Comparison of ENCODE assay signal across 8 cellular contexts in genomic region chr22:37633693-37634504, GRCh38. TPM values are rescaled to one million over a fixed set of nuclear protein-coding genes. Genes with fewer than 3 reads are reported as not detected.
DNase-seq lines count a peak whose midpoint lies in the region; ATAC-seq, FAIRE-seq and TF ChIP-seq lines count a peak whose summit lies in the region.

No MANE protein-coding gene starts in this region.

- peak overlapping the region; percentile 72 for H3K4me3 Mint-ChIP-seq in T-helper 2 cell treated with Interferon-gamma antibody and Interleukin-4, amounts not matched to agents 5 μg/mL and 100 μg/mL, for 36 hours

- peaks cover 6% of the 10 kb centered on the region for H3K36me3 Mint-ChIP-seq in T-helper 2 cell treated with Interferon-gamma antibody and Interleukin-4, amounts not matched to agents 5 μg/mL and 100 μg/mL, for 36 hours (ENCODE audit: low read depth)

- H3K4me3 ChIP-seq in HL-60 (replicated peaks; ENCODE audit: insufficient read depth, low read length) (no peak overlapping the region), coronary artery (peak overlapping the region; percentile 64), HepG2 (replicated peaks in 1 of 3; ENCODE audit: insufficient read depth in 1 of 3, low read depth in 2 of 3, low read length in 3 of 3) (peak overlapping the region; percentile 31 to 69 (median 51); a peak in 5 of 6 replicates)

- no peaks in the 10 kb centered on the region for H4K20me1 ChIP-seq in HepG2 (ENCODE audit: insufficient read depth, low read length)

- ATAC-seq in GM21390 (IDR thresholded peaks at IDR 0.05; ENCODE audit: unreplicated experiment) (peak; percentile 40), HepG2 (peak; percentile 67)

- peak overlapping the region; percentile 90 for H3K27ac Mint-ChIP-seq in T-helper 2 cell treated with Interferon-gamma antibody and Interleukin-4, amounts not matched to agents 5 μg/mL and 100 μg/mL, for 36 hours

- peak; percentile 48 for FAIRE-seq in HepG2 (lab: Jason Lieb, UNC)

- H3K27me3 ChIP-seq in HL-60 (ENCODE audit: insufficient read depth, poor library complexity, severe bottlenecking) (no peaks in the 10 kb centered on the region), HepG2 (ENCODE audit: control insufficient read depth in 1 of 2, insufficient read depth in 2 of 2, low read length in 2 of 2) (no peaks in the 10 kb centered on the region)

- no peak overlapping the region for H2AFZ ChIP-seq in HepG2 (ENCODE audit: low read length)

- WGBS in HepG2 (ENCODE audit: low lambda C conversion rate): 0% methylated on average over 10 of the region's 24 CpGs

- H3K9me3 ChIP-seq in HepG2 (ENCODE audit: low read length): no peaks in the 10 kb centered on the region

- no peaks in the 10 kb centered on the region; a peak in 1 of 5 replicates for H3K36me3 ChIP-seq in HepG2 (replicated peaks in 1 of 2; ENCODE audit: control insufficient read depth in 1 of 2, insufficient read depth in 2 of 2, low read length in 2 of 2)

- TF ChIP-seq POLR2A in HepG2 (IDR thresholded peaks at IDR 0.05; ENCODE audit: insufficient read depth in 1 of 2, low read depth in 2 of 2, low read length in 2 of 2): peak; percentile 51 to 76

- intact Hi-C loops in HepG2 (cut with micrococcal nuclease; ENCODE audit: unreplicated experiment): no loop called here

- TF ChIP-seq CTCF in HL-60 (IDR thresholded peaks at IDR 0.05; ENCODE audit: insufficient read depth, low read length) (no peak), coronary artery (IDR thresholded peaks at IDR 0.05) (no peak), HepG2 (CRISPR knock-in tag; IDR thresholded peaks at IDR 0.05) (peak; percentile 70)

- CTCF ChIA-PET in HepG2 (lab: Yijun Ruan, JAX; ENCODE audit: low intra/inter-chr PET ratio, low total read pairs): interaction anchor here (1.0 to 1.5 kb wide), 2 partner anchors 10 to 24 kb away, joined by 3 to 4 read pairs; no protein-coding TSS in a partner anchor

- peak overlapping the region; percentile 63 for H3K9ac ChIP-seq in HepG2 (ENCODE audit: insufficient read depth, low read depth, low read length)

- peaks cover 85% of the 10 kb centered on the region for H3K4me1 ChIP-seq in HepG2 (ENCODE audit: insufficient read depth, low read length)

- POLR2A ChIA-PET in HepG2 (lab: Yijun Ruan, JAX): interaction anchor here (0.6 to 15.8 kb wide), 17 partner anchors 8 to 262 kb away, joined by 3 to 242 read pairs (median 4); partner anchors contain the start of genes GCAT, GGA1, NOL12 and PDXP

- peak overlapping the region; percentile 94 for H3K4me2 ChIP-seq in HepG2 (ENCODE audit: low read depth, low read length)

- H3K9me3 Mint-ChIP-seq in T-helper 2 cell treated with Interferon-gamma antibody and Interleukin-4, amounts not matched to agents 5 μg/mL and 100 μg/mL, for 36 hours: no peaks in the 10 kb centered on the region

- in situ Hi-C loops in HepG2 (cut with HindIII; ENCODE audit: extremely low pct_ligation_motif_present, low pct_unique_long_range_greater_than_20kb): no loop called here

- no TSS peak for BruUV-seq in HepG2 (replicated peaks; lab: Mats Ljungman, UMichigan)

- no peaks in the 10 kb centered on the region for H3K79me2 ChIP-seq in HepG2 (ENCODE audit: insufficient read depth, low read length)

- no peaks in the 10 kb centered on the region for H3K27me3 Mint-ChIP-seq in T-helper 2 cell treated with Interferon-gamma antibody and Interleukin-4, amounts not matched to agents 5 μg/mL and 100 μg/mL, for 36 hours (ENCODE audit: low read depth)

- DNase-seq in ELF-1 (ENCODE audit: low read depth, low spot score): peak; percentile 71
- DNase-seq in HL-60 (ENCODE audit: low read depth in 1 of 2, low spot score in 1 of 2): peak; percentile 97 to 99
- peak; percentile 76 for DNase-seq in T-helper 2 cell treated with Interferon-gamma antibody and Interleukin-4, amounts not matched to agents 5 μg/mL and 100 μg/mL, for 36 hours (ENCODE audit: low spot score)
- peak; percentile 88 for DNase-seq in coronary artery (ENCODE audit: low spot score)
- DNase-seq in HepG2 (ENCODE audit: low spot score): peak; percentile 85
- peak; percentile 56 for DNase-seq in stimulated activated CD4-positive, alpha-beta T cell treated with anti-CD3 and anti-CD28 coated beads, Interleukin-4, amount 100 ng/mL, for 24 hours
- DNase-seq in NCI-H1436 treated with DMSO at 0.1 percent for 48 hours (lab: John Stamatoyannopoulos, UW): no peak

- 0 out of 2 replicates have a peak, but pooled peaks have one; percentile 15 for TF ChIP-seq RAD21 in HepG2 (CRISPR knock-in tag; IDR thresholded peaks at IDR 0.05)

- TF ChIP-seq EP300 in HepG2 (IDR thresholded peaks at IDR 0.05; ENCODE audit: low read depth in 2 of 2, low read length in 2 of 2) (peak in 1 of 2 experiments; percentile 4; a peak in 1 of 4 replicates), HepG2 (CRISPR knock-in tag; IDR thresholded peaks at IDR 0.05; ENCODE audit: borderline replicate concordance) (no peak)

- peak overlapping the region; percentile 87 for H3K27ac ChIP-seq in HL-60 (replicated peaks)
- peak overlapping the region; percentile 35 to 90 for H3K27ac ChIP-seq in coronary artery
- peak overlapping the region; percentile 84 for H3K27ac ChIP-seq in HepG2 (ENCODE audit: extremely low read length, insufficient read depth, low read length)

- peaks cover 54% of the 10 kb centered on the region for H3K4me1 Mint-ChIP-seq in T-helper 2 cell treated with Interferon-gamma antibody and Interleukin-4, amounts not matched to agents 5 μg/mL and 100 μg/mL, for 36 hours (ENCODE audit: low read depth)

RNA-seq across cellular contexts. Expression of gene SH3BP1, which starts 5.6 kb away (rescaled TPM):
- 8.4 and 9.4 TPM in 2 replicates for total RNA-seq in HepG2 (2016; rRNA removed; fragmentation: Illumina TruSeq; extraction: Trizol)
- total RNA-seq in HepG2 (2016; cell fraction: cytosol; rRNA removed; fragmentation: Illumina TruSeq; extraction: Trizol; ENCODE audit: low read depth): 5.6 and 6.0 TPM in 2 replicates
- 6.3 and 8.5 TPM in 2 replicates for total RNA-seq in HepG2 (2016; cell fraction: insoluble cytoplasmic fraction; rRNA removed; fragmentation: Illumina TruSeq; extraction: Trizol)
- total RNA-seq in HepG2 (2016; cell fraction: membrane; rRNA removed; fragmentation: Illumina TruSeq; extraction: Trizol): 9.2 and 11.0 TPM in 2 replicates
- 6.6 and 9.5 TPM in 2 replicates for total RNA-seq in HepG2 (2016; cell fraction: nucleus; rRNA removed; fragmentation: Illumina TruSeq; extraction: Trizol)
- 15.7 and 18.5 TPM in 2 replicates for polyA plus RNA-seq in HepG2 (2011; rRNA removed)
- polyA plus RNA-seq in HepG2 (2011; cell fraction: cytosol; rRNA removed): 7.3 and 12.2 TPM in 2 replicates
- polyA plus RNA-seq in HepG2 (2011; cell fraction: nucleus; rRNA removed): 56.4 and 86.5 TPM in 2 replicates
- polyA plus RNA-seq in HepG2 (2012): 23.6 and 27.1 TPM in 2 replicates
- polyA plus RNA-seq in HepG2 (2016; cell fraction: cytosol; fragmentation: Illumina TruSeq; extraction: Trizol; ENCODE audit: low read depth): 7.5 and 7.7 TPM in 2 replicates
- polyA plus RNA-seq in HepG2 (2016; cell fraction: insoluble cytoplasmic fraction; fragmentation: Illumina TruSeq; extraction: Trizol; ENCODE audit: low read depth): 11.5 and 13.3 TPM in 2 replicates
- 12.3 and 13.5 TPM in 2 replicates for polyA plus RNA-seq in HepG2 (2016; cell fraction: membrane; fragmentation: Illumina TruSeq; extraction: Trizol; ENCODE audit: low read depth)
- 17.9 and 27.8 TPM in 2 replicates for polyA plus RNA-seq in HepG2 (2016; cell fraction: nucleus; fragmentation: Illumina TruSeq; extraction: Trizol; ENCODE audit: insufficient read depth, low read depth)
- polyA minus RNA-seq in HepG2 (2011; rRNA and poly(A)+ RNA removed; ENCODE audit: low replicate concordance): 1.6 and 9.8 TPM in 2 replicates
- polyA minus RNA-seq in HepG2 (2011; cell fraction: cytosol; rRNA and poly(A)+ RNA removed): 6.4 and 9.8 TPM in 2 replicates
- 7.9 and 15.4 TPM in 2 replicates for polyA minus RNA-seq in HepG2 (2011; cell fraction: nucleus; rRNA and poly(A)+ RNA removed)

RNA-seq across cellular contexts. Expression of gene PDXP, which starts 24.6 kb away (rescaled TPM):
- total RNA-seq in HepG2 (2016; rRNA removed; fragmentation: Illumina TruSeq; extraction: Trizol): 46.1 and 58.2 TPM in 2 replicates
- total RNA-seq in HepG2 (2016; cell fraction: cytosol; rRNA removed; fragmentation: Illumina TruSeq; extraction: Trizol; ENCODE audit: low read depth): 62.9 and 64.6 TPM in 2 replicates
- total RNA-seq in HepG2 (2016; cell fraction: insoluble cytoplasmic fraction; rRNA removed; fragmentation: Illumina TruSeq; extraction: Trizol): 45.3 and 56.4 TPM in 2 replicates
- 118 and 121 TPM in 2 replicates for total RNA-seq in HepG2 (2016; cell fraction: membrane; rRNA removed; fragmentation: Illumina TruSeq; extraction: Trizol)
- total RNA-seq in HepG2 (2016; cell fraction: nucleus; rRNA removed; fragmentation: Illumina TruSeq; extraction: Trizol): 25.4 and 29.3 TPM in 2 replicates
- 70.6 and 85.3 TPM in 2 replicates for polyA plus RNA-seq in HepG2 (2011; rRNA removed)
- 84.8 and 95.4 TPM in 2 replicates for polyA plus RNA-seq in HepG2 (2011; cell fraction: cytosol; rRNA removed)
- 35.1 and 40.0 TPM in 2 replicates for polyA plus RNA-seq in HepG2 (2011; cell fraction: nucleus; rRNA removed)
- polyA plus RNA-seq in HepG2 (2012): 56.1 and 70.1 TPM in 2 replicates
- polyA plus RNA-seq in HepG2 (2016; cell fraction: cytosol; fragmentation: Illumina TruSeq; extraction: Trizol; ENCODE audit: low read depth): 91.9 and 92.3 TPM in 2 replicates
- polyA plus RNA-seq in HepG2 (2016; cell fraction: insoluble cytoplasmic fraction; fragmentation: Illumina TruSeq; extraction: Trizol; ENCODE audit: low read depth): 62.2 and 67.0 TPM in 2 replicates
- 136 and 141 TPM in 2 replicates for polyA plus RNA-seq in HepG2 (2016; cell fraction: membrane; fragmentation: Illumina TruSeq; extraction: Trizol; ENCODE audit: low read depth)
- polyA plus RNA-seq in HepG2 (2016; cell fraction: nucleus; fragmentation: Illumina TruSeq; extraction: Trizol; ENCODE audit: insufficient read depth, low read depth): 55.6 and 56.4 TPM in 2 replicates
- 51.1 and 129 TPM in 2 replicates for polyA minus RNA-seq in HepG2 (2011; rRNA and poly(A)+ RNA removed; ENCODE audit: low replicate concordance)
- polyA minus RNA-seq in HepG2 (2011; cell fraction: cytosol; rRNA and poly(A)+ RNA removed): 45.3 and 51.1 TPM in 2 replicates
- polyA minus RNA-seq in HepG2 (2011; cell fraction: nucleus; rRNA and poly(A)+ RNA removed): 11.2 and 19.6 TPM in 2 replicates

RNA-seq across cellular contexts. Expression of gene GGA1, which starts 25.3 kb away (rescaled TPM):
- 16.0 and 29.1 TPM in 2 replicates for total RNA-seq in HepG2 (2016; rRNA removed; fragmentation: Illumina TruSeq; extraction: Trizol)
- total RNA-seq in HepG2 (2016; cell fraction: cytosol; rRNA removed; fragmentation: Illumina TruSeq; extraction: Trizol; ENCODE audit: low read depth): 16.1 and 18.1 TPM in 2 replicates
- 13.7 and 32.9 TPM in 2 replicates for total RNA-seq in HepG2 (2016; cell fraction: insoluble cytoplasmic fraction; rRNA removed; fragmentation: Illumina TruSeq; extraction: Trizol)
- 22.2 and 24.3 TPM in 2 replicates for total RNA-seq in HepG2 (2016; cell fraction: membrane; rRNA removed; fragmentation: Illumina TruSeq; extraction: Trizol)
- 34.3 and 44.4 TPM in 2 replicates for total RNA-seq in HepG2 (2016; cell fraction: nucleus; rRNA removed; fragmentation: Illumina TruSeq; extraction: Trizol)
- polyA plus RNA-seq in HepG2 (2011; rRNA removed): 87.2 and 103 TPM in 2 replicates
- 22.6 and 34.6 TPM in 2 replicates for polyA plus RNA-seq in HepG2 (2011; cell fraction: cytosol; rRNA removed)
- polyA plus RNA-seq in HepG2 (2011; cell fraction: nucleus; rRNA removed): 436 and 489 TPM in 2 replicates
- polyA plus RNA-seq in HepG2 (2012): 51.1 and 57.0 TPM in 2 replicates
- polyA plus RNA-seq in HepG2 (2016; cell fraction: cytosol; fragmentation: Illumina TruSeq; extraction: Trizol; ENCODE audit: low read depth): 4.7 and 5.0 TPM in 2 replicates
- polyA plus RNA-seq in HepG2 (2016; cell fraction: insoluble cytoplasmic fraction; fragmentation: Illumina TruSeq; extraction: Trizol; ENCODE audit: low read depth): 13.0 and 17.9 TPM in 2 replicates
- polyA plus RNA-seq in HepG2 (2016; cell fraction: membrane; fragmentation: Illumina TruSeq; extraction: Trizol; ENCODE audit: low read depth): 11.4 and 12.2 TPM in 2 replicates
- 138 and 147 TPM in 2 replicates for polyA plus RNA-seq in HepG2 (2016; cell fraction: nucleus; fragmentation: Illumina TruSeq; extraction: Trizol; ENCODE audit: insufficient read depth, low read depth)
- polyA minus RNA-seq in HepG2 (2011; rRNA and poly(A)+ RNA removed; ENCODE audit: low replicate concordance): 31.3 and 75.9 TPM in 2 replicates
- polyA minus RNA-seq in HepG2 (2011; cell fraction: cytosol; rRNA and poly(A)+ RNA removed): 15.5 and 19.6 TPM in 2 replicates
- polyA minus RNA-seq in HepG2 (2011; cell fraction: nucleus; rRNA and poly(A)+ RNA removed): 83.2 and 84.5 TPM in 2 replicates

RNA-seq across cellular contexts. Expression of gene LGALS1, which starts 41.5 kb away (rescaled TPM):
- 103 and 124 TPM in 2 replicates for total RNA-seq in HepG2 (2016; rRNA removed; fragmentation: Illumina TruSeq; extraction: Trizol)
- 57.9 and 62.2 TPM in 2 replicates for total RNA-seq in HepG2 (2016; cell fraction: cytosol; rRNA removed; fragmentation: Illumina TruSeq; extraction: Trizol; ENCODE audit: low read depth)
- 112 and 139 TPM in 2 replicates for total RNA-seq in HepG2 (2016; cell fraction: insoluble cytoplasmic fraction; rRNA removed; fragmentation: Illumina TruSeq; extraction: Trizol)
- total RNA-seq in HepG2 (2016; cell fraction: membrane; rRNA removed; fragmentation: Illumina TruSeq; extraction: Trizol): 82.6 and 91.4 TPM in 2 replicates
- 41.9 and 43.3 TPM in 2 replicates for total RNA-seq in HepG2 (2016; cell fraction: nucleus; rRNA removed; fragmentation: Illumina TruSeq; extraction: Trizol)
- 858 and 969 TPM in 2 replicates for polyA plus RNA-seq in HepG2 (2011; rRNA removed)
- 832 and 1,201 TPM in 2 replicates for polyA plus RNA-seq in HepG2 (2011; cell fraction: cytosol; rRNA removed)
- 345 and 371 TPM in 2 replicates for polyA plus RNA-seq in HepG2 (2011; cell fraction: nucleus; rRNA removed)
- 159 and 278 TPM in 2 replicates for polyA plus RNA-seq in HepG2 (2012)
- polyA plus RNA-seq in HepG2 (2016; cell fraction: cytosol; fragmentation: Illumina TruSeq; extraction: Trizol; ENCODE audit: low read depth): 67.7 and 71.5 TPM in 2 replicates
- 127 and 134 TPM in 2 replicates for polyA plus RNA-seq in HepG2 (2016; cell fraction: insoluble cytoplasmic fraction; fragmentation: Illumina TruSeq; extraction: Trizol; ENCODE audit: low read depth)
- polyA plus RNA-seq in HepG2 (2016; cell fraction: membrane; fragmentation: Illumina TruSeq; extraction: Trizol; ENCODE audit: low read depth): 86.0 and 88.7 TPM in 2 replicates
- 73.5 and 82.4 TPM in 2 replicates for polyA plus RNA-seq in HepG2 (2016; cell fraction: nucleus; fragmentation: Illumina TruSeq; extraction: Trizol; ENCODE audit: insufficient read depth, low read depth)
- polyA minus RNA-seq in HepG2 (2011; rRNA and poly(A)+ RNA removed; ENCODE audit: low replicate concordance): 698 and 901 TPM in 2 replicates
- 108 and 111 TPM in 2 replicates for polyA minus RNA-seq in HepG2 (2011; cell fraction: cytosol; rRNA and poly(A)+ RNA removed)
- 36.1 and 40.8 TPM in 2 replicates for polyA minus RNA-seq in HepG2 (2011; cell fraction: nucleus; rRNA and poly(A)+ RNA removed)

RNA-seq across cellular contexts. Expression of gene NOL12, which starts 52.2 kb away (rescaled TPM):
- 27.5 and 31.4 TPM in 2 replicates for total RNA-seq in HepG2 (2016; rRNA removed; fragmentation: Illumina TruSeq; extraction: Trizol)
- total RNA-seq in HepG2 (2016; cell fraction: cytosol; rRNA removed; fragmentation: Illumina TruSeq; extraction: Trizol; ENCODE audit: low read depth): 16.8 and 19.1 TPM in 2 replicates
- 32.5 and 33.9 TPM in 2 replicates for total RNA-seq in HepG2 (2016; cell fraction: insoluble cytoplasmic fraction; rRNA removed; fragmentation: Illumina TruSeq; extraction: Trizol)
- 15.1 and 15.8 TPM in 2 replicates for total RNA-seq in HepG2 (2016; cell fraction: membrane; rRNA removed; fragmentation: Illumina TruSeq; extraction: Trizol)
- 16.0 and 18.3 TPM in 2 replicates for total RNA-seq in HepG2 (2016; cell fraction: nucleus; rRNA removed; fragmentation: Illumina TruSeq; extraction: Trizol)
- polyA plus RNA-seq in HepG2 (2011; rRNA removed): 11.8 and 14.3 TPM in 2 replicates
- polyA plus RNA-seq in HepG2 (2011; cell fraction: cytosol; rRNA removed): 10.6 and 13.4 TPM in 2 replicates
- 22.9 and 24.1 TPM in 2 replicates for polyA plus RNA-seq in HepG2 (2011; cell fraction: nucleus; rRNA removed)
- polyA plus RNA-seq in HepG2 (2012): 7.3 and 8.5 TPM in 2 replicates
- polyA plus RNA-seq in HepG2 (2016; cell fraction: cytosol; fragmentation: Illumina TruSeq; extraction: Trizol; ENCODE audit: low read depth): 11.0 and 12.6 TPM in 2 replicates
- polyA plus RNA-seq in HepG2 (2016; cell fraction: insoluble cytoplasmic fraction; fragmentation: Illumina TruSeq; extraction: Trizol; ENCODE audit: low read depth): 33.1 and 34.7 TPM in 2 replicates
- 11.4 and 13.2 TPM in 2 replicates for polyA plus RNA-seq in HepG2 (2016; cell fraction: membrane; fragmentation: Illumina TruSeq; extraction: Trizol; ENCODE audit: low read depth)
- polyA plus RNA-seq in HepG2 (2016; cell fraction: nucleus; fragmentation: Illumina TruSeq; extraction: Trizol; ENCODE audit: insufficient read depth, low read depth): 32.5 and 32.7 TPM in 2 replicates
- polyA minus RNA-seq in HepG2 (2011; rRNA and poly(A)+ RNA removed; ENCODE audit: low replicate concordance): 17.5 and 18.0 TPM in 2 replicates
- polyA minus RNA-seq in HepG2 (2011; cell fraction: cytosol; rRNA and poly(A)+ RNA removed): 6.7 and 8.4 TPM in 2 replicates
- 18.2 and 19.4 TPM in 2 replicates for polyA minus RNA-seq in HepG2 (2011; cell fraction: nucleus; rRNA and poly(A)+ RNA removed)
